ENCODE assay signal across 17 cellular contexts in genomic region chr10:89741126-89741762, GRCh38.
"Had no signal": no experiment of that assay in that cellular context is flagged by ENCODE, and none has a peak within 500 bp of the region (broad histone marks: within the 10 kb centered on the region; RNA-seq: fewer than 3 reads in every experiment).

No MANE protein-coding gene starts in this region.

- H2AFZ ChIP-seq: hepatocyte had no signal

- H3K4me1 Mint-ChIP-seq: endodermal cell had no signal

- H3K4me1 ChIP-seq: suprapubic skin had no signal

- H3K27me3 ChIP-seq: brain microvascular endothelial cell, hepatocyte, ovary, suprapubic skin had no signal

- H3K27ac Mint-ChIP-seq: activated CD4-positive, alpha-beta memory T cell treated with anti-CD3 and anti-CD28 coated beads, Interleukin-2, amount 10 ng/mL, durations not matched to agents 7 days and 5 days; activated naive CD8-positive, alpha-beta T cell treated with anti-CD3 and anti-CD28 coated beads for 36 hours; dendritic cell treated with granulocyte-macrophage colony-stimulating factor and Interleukin-4, amounts not matched to agents 40 ng/mL and 50 ng/mL, for 4 days; endodermal cell; type B pancreatic cell had no signal

- H3K4me2 ChIP-seq: hepatocyte had no signal

- H3K9me3 Mint-ChIP-seq: activated CD4-positive, alpha-beta memory T cell treated with anti-CD3 and anti-CD28 coated beads, Interleukin-2, amount 10 ng/mL, durations not matched to agents 7 days and 5 days; activated naive CD8-positive, alpha-beta T cell treated with anti-CD3 and anti-CD28 coated beads for 36 hours; dendritic cell treated with granulocyte-macrophage colony-stimulating factor and Interleukin-4, amounts not matched to agents 40 ng/mL and 50 ng/mL, for 4 days; type B pancreatic cell had no signal

- H3K27me3 Mint-ChIP-seq: activated CD4-positive, alpha-beta memory T cell treated with anti-CD3 and anti-CD28 coated beads, Interleukin-2, amount 10 ng/mL, durations not matched to agents 7 days and 5 days; activated naive CD8-positive, alpha-beta T cell treated with anti-CD3 and anti-CD28 coated beads for 36 hours; dendritic cell treated with granulocyte-macrophage colony-stimulating factor and Interleukin-4, amounts not matched to agents 40 ng/mL and 50 ng/mL, for 4 days; type B pancreatic cell had no signal

- H3K4me3 ChIP-seq: hepatocyte, ovary, suprapubic skin had no signal

- H3K27ac ChIP-seq: brain microvascular endothelial cell, hepatocyte, ovary, suprapubic skin had no signal

- DNase-seq: activated CD4-positive, alpha-beta memory T cell treated with anti-CD3 and anti-CD28 coated beads, Interleukin-2, amount 10 ng/mL, durations not matched to agents 7 days and 5 days; activated CD4-positive, alpha-beta T cell treated with anti-CD3 and anti-CD28 coated beads for 1 hour; activated gamma-delta T cell treated with Interleukin-2 at 50 U/mL for 16 hours; activated naive CD8-positive, alpha-beta T cell treated with anti-CD3 and anti-CD28 coated beads for 36 hours; activated T-cell treated with anti-CD3 and anti-CD28 coated beads, Interleukin-2, amount 50 U/mL, for 48 hours; brain microvascular endothelial cell; cerebellar nuclear complex; endodermal cell; kidney glomerular epithelial cell; ovary; stimulated activated CD4-positive, alpha-beta T cell treated with anti-CD3 and anti-CD28 coated beads, Interleukin-4, amount 100 ng/mL, for 1 hour; stimulated activated CD8-positive, alpha-beta memory T cell treated with anti-CD3 and anti-CD28 coated beads, Interleukin-4, amount 100 ng/mL, for 48 hours; stimulated activated naive CD8-positive, alpha-beta T cell treated with anti-CD3 and anti-CD28 coated beads, Interleukin-15, Interleukin-2, amounts not matched to agents 100 U/mL and 50 U/mL, for 24 hours had no signal

- H3K4me3 Mint-ChIP-seq: activated CD4-positive, alpha-beta memory T cell treated with anti-CD3 and anti-CD28 coated beads, Interleukin-2, amount 10 ng/mL, durations not matched to agents 7 days and 5 days; activated naive CD8-positive, alpha-beta T cell treated with anti-CD3 and anti-CD28 coated beads for 36 hours; dendritic cell treated with granulocyte-macrophage colony-stimulating factor and Interleukin-4, amounts not matched to agents 40 ng/mL and 50 ng/mL, for 4 days; endodermal cell; type B pancreatic cell had no signal

- H3K36me3 ChIP-seq: brain microvascular endothelial cell, ovary had no signal

- H3K9me3 ChIP-seq: ovary, suprapubic skin had no signal

- ATAC-seq: stimulated activated naive CD8-positive, alpha-beta T cell treated with anti-CD3 and anti-CD28 coated beads, Interleukin-15, Interleukin-2, amounts not matched to agents 100 U/mL and 50 U/mL, for 24 hours had no signal

- H3K79me2 ChIP-seq: hepatocyte had no signal
